26 cellular contexts compared by ENCODE assay signal in the genomic region with DNA sequence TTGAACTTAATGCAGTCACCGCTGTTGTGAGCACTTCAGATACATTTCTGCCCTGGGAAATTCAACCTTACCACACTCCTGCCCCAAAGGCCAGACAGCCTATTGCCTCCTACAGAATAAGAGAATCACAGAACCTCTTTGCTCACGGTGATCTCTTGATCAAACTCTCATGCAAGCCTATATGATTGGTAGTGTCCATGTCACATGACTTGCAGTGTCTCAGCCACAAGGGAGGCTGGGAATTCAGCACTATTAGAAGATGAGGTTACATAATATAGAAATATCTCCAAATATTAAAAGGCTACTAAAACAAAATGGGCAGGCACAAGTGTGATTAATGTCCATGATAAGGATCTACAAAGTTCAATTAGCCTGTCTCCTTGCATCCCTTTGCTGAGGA. TPM values are rescaled to one million over a fixed set of nuclear protein-coding genes. Genes with fewer than 3 reads are reported as not detected.
"Had no signal": no experiment of that assay in that cellular context is flagged by ENCODE, and none has a peak within 500 bp of the region (broad histone marks: within the 10 kb centered on the region; RNA-seq: fewer than 3 reads in every experiment).

No MANE protein-coding gene starts in this region.

- H3K4me3 ChIP-seq: SJCRH30 had no signal

- H3K36me3 ChIP-seq: SJCRH30 had no signal

- H3K9me3 ChIP-seq: SJCRH30 had no signal

- H3K4me1 ChIP-seq: SJCRH30 had no signal

- ATAC-seq: activated CD8-positive, alpha-beta T cell treated with anti-CD3 and anti-CD28 coated beads, Interleukin-2, amount 10 ng/mL, durations not matched to agents 7 days and 5 days; Panc1; Right ventricle myocardium inferior; WTC11 had no signal

- DNase-seq: activated CD4-positive, alpha-beta T cell treated with anti-CD3 and anti-CD28 coated beads for 48 hours; activated CD4-positive, alpha-beta T cell treated with anti-CD3 and anti-CD28 coated beads, Interleukin-2, amount 50 U/mL, for 4 hours; activated CD4-positive, CD25-positive, alpha-beta regulatory T cell treated with anti-CD3 and anti-CD28 coated beads, Interleukin-2, amount 50 U/mL, for 72 hours; activated CD8-positive, alpha-beta memory T cell treated with anti-CD3 and anti-CD28 coated beads, Interleukin-2, amount 50 U/mL, for 48 hours; activated CD8-positive, alpha-beta T cell treated with anti-CD3 and anti-CD28 coated beads, Interleukin-2, amount 10 ng/mL, durations not matched to agents 7 days and 5 days; activated effector memory CD4-positive, alpha-beta T cell treated with Interleukin-2 at 50 U/mL for 16 hours; activated naive CD4-positive, alpha-beta T cell; activated T-cell treated with anti-CD3 and anti-CD28 coated beads, Interleukin-2, amount 50 U/mL, for 1 hour; amygdala; MM.1S; NCI-H1105; NCI-H1436; NCI-H1694 treated with DMSO at 0.1 percent for 48 hours; NCI-H2029 treated with DMSO at 0.1 percent for 48 hours; NCI-H2171 treated with DMSO at 0.1 percent for 48 hours; NCI-H226; NCI-H510A; NCI-H526 treated with DMSO at 0.1 percent for 48 hours; NCI-H82; RPMI8226; SJCRH30; T-helper 9 cell had no signal

- H3K27ac ChIP-seq: SJCRH30 had no signal

RNA-seq across cellular contexts. Expression of a gene that starts 3.8 kb away (rescaled TPM):
- total RNA-seq: activated CD8-positive, alpha-beta T cell treated with anti-CD3 and anti-CD28 coated beads, Interleukin-2, amount 10 ng/mL, durations not matched to agents 7 days and 5 days; OCI-LY7 had no signal
